Comparison of ENCODE assay signal across 8 cellular contexts in the genomic region with DNA sequence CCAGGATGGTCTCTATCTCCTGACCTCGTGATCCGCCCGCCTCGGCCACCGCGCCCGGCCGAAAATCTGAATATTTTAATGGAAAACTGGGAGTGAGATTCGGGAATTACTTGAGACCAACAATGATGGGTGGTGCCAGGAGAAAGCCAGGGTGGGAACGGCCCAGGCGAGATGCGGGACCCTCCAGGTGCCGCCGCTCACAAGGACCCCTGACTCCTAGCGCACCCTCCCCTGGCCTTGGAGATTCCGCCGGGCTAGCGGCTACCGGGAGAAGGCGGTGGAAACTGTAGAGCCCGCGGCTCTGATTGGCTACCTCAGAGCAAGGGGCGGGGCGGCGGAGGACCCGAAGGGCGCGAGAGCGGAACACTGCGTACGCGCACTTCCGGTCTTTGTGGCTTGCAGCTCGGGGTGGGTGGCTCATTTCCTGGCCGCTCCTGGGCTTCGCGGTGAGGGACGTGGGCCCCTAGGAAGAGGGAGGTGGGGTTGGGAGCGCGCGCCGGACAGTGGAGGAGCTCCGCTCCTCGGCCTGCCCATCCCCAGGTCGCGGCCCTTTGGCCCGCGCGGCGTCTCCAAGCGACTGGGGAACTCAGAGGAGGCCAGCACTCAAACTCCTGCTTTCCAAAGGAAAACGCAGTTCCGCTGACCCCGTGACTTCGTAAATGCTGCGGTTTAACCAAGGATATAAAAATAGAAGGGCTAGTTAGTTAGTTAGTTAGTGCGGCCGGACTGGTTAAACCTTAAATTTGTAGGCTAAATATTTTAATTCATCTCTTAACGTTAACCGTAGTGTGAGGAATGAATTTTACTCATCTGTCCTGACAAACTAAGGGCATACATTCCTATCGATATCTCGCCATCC. TPM values are rescaled to one million over a fixed set of nuclear protein-coding genes. Genes with fewer than 3 reads are reported as not detected.
DNase-seq lines count a peak whose midpoint lies in the region; ATAC-seq and TF ChIP-seq lines count a peak whose summit lies in the region.

Gene ZNF397, plus strand, starts transcription at position 371 of the 859 bp plus-strand sequence. CDS start 1,437 bp downstream, outside the sequence.

- peaks cover 39% of the 10 kb centered on the region for H3K4me1 Mint-ChIP-seq in activated T-cell treated with anti-CD3 and anti-CD28 coated beads, Interleukin-2, amount 50 U/mL, for 24 hours (ENCODE audit: low read depth)

- no peaks in the 10 kb centered on the region for H4K20me1 ChIP-seq in PC-3 (ENCODE audit: low read length)

- H3K4me3 ChIP-seq in PC-3 (ENCODE audit: low read length) (peak within 1 kb of the TSS; percentile 65), esophagus (ENCODE audit: low read depth in 1 of 2, low read length in 2 of 2) (peak within 1 kb of the TSS; percentile 85 to 86), mucosa of stomach (ENCODE audit: low read length) (peak within 1 kb of the TSS; percentile 72)

- peak within 1 kb of the TSS; percentile 62 for H3K27ac ChIP-seq in PC-3 (ENCODE audit: low read length)
- peak within 1 kb of the TSS; percentile 98 for H3K27ac ChIP-seq in esophagus (ENCODE audit: low read depth in 2 of 2, low read length in 1 of 2)

- no peaks in the 10 kb centered on the region for H3K27me3 Mint-ChIP-seq in activated T-cell treated with anti-CD3 and anti-CD28 coated beads, Interleukin-2, amount 50 U/mL, for 24 hours

- H3K4me2 ChIP-seq in PC-3 (ENCODE audit: low read length) = peak within 1 kb of the TSS; percentile 82

- H3K4me1 ChIP-seq in PC-3 (ENCODE audit: insufficient read depth, low read length) = no peaks in the 10 kb centered on the region
- H3K4me1 ChIP-seq in esophagus (ENCODE audit: control insufficient read depth in 2 of 2, insufficient read depth in 2 of 2, low read length in 1 of 2) = peaks cover 0 to 2% of the 10 kb centered on the region in 2 donors
- no peaks in the 10 kb centered on the region for H3K4me1 ChIP-seq in mucosa of stomach (ENCODE audit: control insufficient read depth, insufficient read depth, low read length)

- H3K9me2 ChIP-seq in PC-3 (replicated peaks; ENCODE audit: low read length) = no peaks in the 10 kb centered on the region

- TF ChIP-seq CTCF in PC-3 (conservative IDR thresholded peaks at IDR 0.05; ENCODE audit: low read depth, low read length) = no peak

- 0 out of 2 replicates have a peak, but pooled peaks have one; percentile 11 for TF ChIP-seq EP300 in Ishikawa (IDR thresholded peaks at IDR 0.05; ENCODE audit: borderline replicate concordance)

- ATAC-seq in GM21576 (IDR thresholded peaks at IDR 0.05; ENCODE audit: unreplicated experiment) = peak; percentile 99
- peak; percentile 99 for ATAC-seq in PC-3

- TSS peak; percentile 75 for BruUV-seq in PC-3 (replicated peaks; lab: Mats Ljungman, UMichigan)

- peak; percentile 86 for DNase-seq in DMS114 treated with DMSO at 0.1 percent for 48 hours (lab: John Stamatoyannopoulos, UW; ENCODE audit: unreplicated experiment)
- peak; percentile 80 for DNase-seq in PC-3
- DNase-seq in activated T-cell treated with anti-CD3 and anti-CD28 coated beads, Interleukin-2, amount 50 U/mL, for 24 hours = peak; percentile 96
- peak; percentile 91 to 92 for DNase-seq in stimulated activated CD8-positive, alpha-beta memory T cell treated with anti-CD3 and anti-CD28 coated beads, Interleukin-7, amount 100 ng/mL, for 1 hour (ENCODE audit: low read depth in 2 of 2)

- H3K4me3 Mint-ChIP-seq in activated T-cell treated with anti-CD3 and anti-CD28 coated beads, Interleukin-2, amount 50 U/mL, for 24 hours = peak within 1 kb of the TSS; percentile 93

- H3K9me3 ChIP-seq in PC-3 (ENCODE audit: low read length) (no peaks in the 10 kb centered on the region), esophagus (ENCODE audit: control insufficient read depth in 2 of 2, insufficient read depth in 1 of 2, low read depth in 1 of 2, low read length in 1 of 2) (no peaks in the 10 kb centered on the region), mucosa of stomach (ENCODE audit: control insufficient read depth, low read length) (no peaks in the 10 kb centered on the region)

- no peak for TF ChIP-seq RAD21 in Ishikawa (IDR thresholded peaks at IDR 0.05; ENCODE audit: low read depth)

- H3K36me3 ChIP-seq in PC-3 (ENCODE audit: low read depth, low read length) = peaks cover 22% of the 10 kb centered on the region
- H3K36me3 ChIP-seq in esophagus (ENCODE audit: control insufficient read depth in 2 of 2, insufficient read depth in 2 of 2, low read length in 1 of 2) = peaks cover 4 to 7% of the 10 kb centered on the region in 2 donors
- no peaks in the 10 kb centered on the region for H3K36me3 ChIP-seq in mucosa of stomach (ENCODE audit: control insufficient read depth, insufficient read depth, low read length)

- H3K9ac ChIP-seq in PC-3 (ENCODE audit: low read length) (peak within 1 kb of the TSS; percentile 85), mucosa of stomach (ENCODE audit: low read length) (peak within 1 kb of the TSS; percentile 94)

- POLR2A ChIA-PET in PC-3 (lab: Charles Lee; ENCODE audit: unreplicated experiment) = interaction anchor here (0.6 kb wide), 3 partner anchors 40 to 312 kb away, joined by 3 to 4 read pairs (median 3); no protein-coding TSS in a partner anchor

- H3K36me3 Mint-ChIP-seq in activated T-cell treated with anti-CD3 and anti-CD28 coated beads, Interleukin-2, amount 50 U/mL, for 24 hours (ENCODE audit: low read depth) = peaks cover 52% of the 10 kb centered on the region

- H3F3A ChIP-seq in PC-3 (ENCODE audit: low read length, unreplicated experiment) = no peaks in the 10 kb centered on the region

- H3K27me3 ChIP-seq in PC-3 (ENCODE audit: low read length) = no peaks in the 10 kb centered on the region
- H3K27me3 ChIP-seq in esophagus (ENCODE audit: control insufficient read depth in 1 of 2, insufficient read depth in 2 of 2, low read length in 2 of 2) = no peaks in the 10 kb centered on the region
- no peaks in the 10 kb centered on the region for H3K27me3 ChIP-seq in mucosa of stomach (ENCODE audit: control insufficient read depth, insufficient read depth, low read length)

- CTCF ChIA-PET in PC-3 (lab: Charles Lee) = no interaction called here

- H3K27ac Mint-ChIP-seq in activated T-cell treated with anti-CD3 and anti-CD28 coated beads, Interleukin-2, amount 50 U/mL, for 24 hours = peak within 1 kb of the TSS; percentile 99

- H2AFZ ChIP-seq in PC-3 (ENCODE audit: low read length) = peak within 1 kb of the TSS; percentile 87

- intact Hi-C loops in PC-3 (cut with micrococcal nuclease) = no loop called here

- WGBS in esophagus, 2 donors = 0% methylated on average over 61 to 62 of the region's 62 CpGs

- no peaks in the 10 kb centered on the region for H3K79me2 ChIP-seq in PC-3 (ENCODE audit: low read length)

- H3K9me3 Mint-ChIP-seq in activated T-cell treated with anti-CD3 and anti-CD28 coated beads, Interleukin-2, amount 50 U/mL, for 24 hours = peaks cover 22% of the 10 kb centered on the region

TF ChIP-seq in Ishikawa, 13 proteins besides CTCF, POLR2A, EP300 and RAD21:
- peak; percentile 76 for TF ChIP-seq MAX (IDR thresholded peaks at IDR 0.05)
- 0 out of 2 replicates have a peak, but pooled peaks have one; percentile 17 for TF ChIP-seq EGR1 (IDR thresholded peaks at IDR 0.05)
- TF ChIP-seq, protein P1, sequence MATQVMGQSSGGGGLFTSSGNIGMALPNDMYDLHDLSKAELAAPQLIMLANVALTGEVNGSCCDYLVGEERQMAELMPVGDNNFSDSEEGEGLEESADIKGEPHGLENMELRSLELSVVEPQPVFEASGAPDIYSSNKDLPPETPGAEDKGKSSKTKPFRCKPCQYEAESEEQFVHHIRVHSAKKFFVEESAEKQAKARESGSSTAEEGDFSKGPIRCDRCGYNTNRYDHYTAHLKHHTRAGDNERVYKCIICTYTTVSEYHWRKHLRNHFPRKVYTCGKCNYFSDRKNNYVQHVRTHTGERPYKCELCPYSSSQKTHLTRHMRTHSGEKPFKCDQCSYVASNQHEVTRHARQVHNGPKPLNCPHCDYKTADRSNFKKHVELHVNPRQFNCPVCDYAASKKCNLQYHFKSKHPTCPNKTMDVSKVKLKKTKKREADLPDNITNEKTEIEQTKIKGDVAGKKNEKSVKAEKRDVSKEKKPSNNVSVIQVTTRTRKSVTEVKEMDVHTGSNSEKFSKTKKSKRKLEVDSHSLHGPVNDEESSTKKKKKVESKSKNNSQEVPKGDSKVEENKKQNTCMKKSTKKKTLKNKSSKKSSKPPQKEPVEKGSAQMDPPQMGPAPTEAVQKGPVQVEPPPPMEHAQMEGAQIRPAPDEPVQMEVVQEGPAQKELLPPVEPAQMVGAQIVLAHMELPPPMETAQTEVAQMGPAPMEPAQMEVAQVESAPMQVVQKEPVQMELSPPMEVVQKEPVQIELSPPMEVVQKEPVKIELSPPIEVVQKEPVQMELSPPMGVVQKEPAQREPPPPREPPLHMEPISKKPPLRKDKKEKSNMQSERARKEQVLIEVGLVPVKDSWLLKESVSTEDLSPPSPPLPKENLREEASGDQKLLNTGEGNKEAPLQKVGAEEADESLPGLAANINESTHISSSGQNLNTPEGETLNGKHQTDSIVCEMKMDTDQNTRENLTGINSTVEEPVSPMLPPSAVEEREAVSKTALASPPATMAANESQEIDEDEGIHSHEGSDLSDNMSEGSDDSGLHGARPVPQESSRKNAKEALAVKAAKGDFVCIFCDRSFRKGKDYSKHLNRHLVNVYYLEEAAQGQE (IDR thresholded peaks at IDR 0.05; ENCODE audit: low read depth) = no peak
- TF ChIP-seq, protein P2, sequence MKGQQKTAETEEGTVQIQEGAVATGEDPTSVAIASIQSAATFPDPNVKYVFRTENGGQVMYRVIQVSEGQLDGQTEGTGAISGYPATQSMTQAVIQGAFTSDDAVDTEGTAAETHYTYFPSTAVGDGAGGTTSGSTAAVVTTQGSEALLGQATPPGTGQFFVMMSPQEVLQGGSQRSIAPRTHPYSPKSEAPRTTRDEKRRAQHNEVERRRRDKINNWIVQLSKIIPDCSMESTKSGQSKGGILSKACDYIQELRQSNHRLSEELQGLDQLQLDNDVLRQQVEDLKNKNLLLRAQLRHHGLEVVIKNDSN (IDR thresholded peaks at IDR 0.05) = no peak
- peak; percentile 88 for TF ChIP-seq TAF1 (IDR thresholded peaks at IDR 0.05; ENCODE audit: low read depth)
- peak; percentile 35 for TF ChIP-seq TEAD4 (IDR thresholded peaks at IDR 0.05)
- TF ChIP-seq ZBTB7A (IDR thresholded peaks at IDR 0.05; ENCODE audit: low read depth) = peak; percentile 29; the same call in 1 of the 2 replicates

RNA-seq across cellular contexts. Expression of gene ZNF397, which starts in this region (rescaled TPM):
- total RNA-seq in PC-3 (2014; rRNA removed) = 1.5 TPM in 2 replicates
- polyA plus RNA-seq in esophagus = 1 to 10 TPM; 6.4 to 9.6 TPM

Comparison
In these comparisons a context has a peak if more than half of its experiments do, and no peak if none do; other contexts are left out.
1. Peak in every context shown above with its lines: DNase-seq, ATAC-seq, H3K4me3 ChIP-seq and H3K27ac ChIP-seq.